17 cellular contexts compared by ENCODE assay signal in genomic region chr10:132294196-132294520, GRCh38. TPM values are rescaled to one million over a fixed set of nuclear protein-coding genes. Genes with fewer than 3 reads are reported as not detected.
DNase-seq lines count a peak whose midpoint lies in the region; ATAC-seq and TF ChIP-seq lines count a peak whose summit lies in the region.
"Had no signal": no experiment of that assay in that cellular context is flagged by ENCODE, and none has a peak within 500 bp of the region (broad histone marks: within the 10 kb centered on the region; RNA-seq: fewer than 3 reads in every experiment).

No MANE protein-coding gene starts in this region.

- H3K27ac ChIP-seq in BLaER1 treated with 17β-estradiol and CSF1 and Interleukin-3, amounts not matched to agents 10 nM and 100 nM = no peak overlapping the region
- H3K27ac ChIP-seq in GM23338 (ENCODE audit: low read depth) = no peak overlapping the region
- H3K27ac ChIP-seq: HL-60, KMS-11 had no signal

- TF ChIP-seq CTCF in GM23338 (conservative IDR thresholded peaks at IDR 0.05; ENCODE audit: low read depth in 2 of 2) = no peak

- H3K27me3 Mint-ChIP-seq in GM23338 (ENCODE audit: insufficient read depth, low read depth, poor library complexity) = peaks cover 20% of the 10 kb centered on the region

- no peak for DNase-seq in GM23338 (ENCODE audit: low spot score)
- peak; percentile 46 for DNase-seq in islet precursor cell
- DNase-seq in posterior vena cava (ENCODE audit: low spot score) = peak; percentile 50
- DNase-seq in inferior parietal cortex (ENCODE audit: extremely low spot score) = no peak
- DNase-seq: ACHN, COR-L47, DMS 273 treated with DMSO at 0.1 percent for 48 hours, GDM1, MV-4-11, NCI-H1694 treated with DMSO at 0.1 percent for 48 hours, NCI-H774 had no signal

- H3K27ac Mint-ChIP-seq in GM23338 = no peak overlapping the region

- no peaks in the 10 kb centered on the region; the same call in 2 of the 3 replicates for H3K9me3 Mint-ChIP-seq in GM23338

- H4K20me1 ChIP-seq in BLaER1 treated with 17β-estradiol and CSF1 and Interleukin-3, amounts not matched to agents 10 nM and 100 nM = peaks cover 0 to 81% (median 28%) of the 10 kb centered on the region in 11 experiments; a peak in 18 of 22 replicates
- no peaks in the 10 kb centered on the region for H4K20me1 ChIP-seq in GM23338 (replicated peaks; ENCODE audit: insufficient read depth)

- H3K4me3 Mint-ChIP-seq in GM23338 = no peak overlapping the region; the same call in 2 of the 3 replicates

- H3K9me3 ChIP-seq in BLaER1 treated with 17β-estradiol and CSF1 and Interleukin-3, amounts not matched to agents 10 nM and 100 nM (replicated peaks in 1 of 11) = peaks cover 0 to 9% (median 4%) of the 10 kb centered on the region in 11 experiments; a peak in 9 of 22 replicates
- H3K9me3 ChIP-seq: SK-N-SH had no signal

- H3K36me3 ChIP-seq in BLaER1 treated with 17β-estradiol and CSF1 and Interleukin-3, amounts not matched to agents 10 nM and 100 nM = no peaks in the 10 kb centered on the region
- no peaks in the 10 kb centered on the region for H3K36me3 ChIP-seq in GM23338 (ENCODE audit: insufficient read depth)

- no peaks in the 10 kb centered on the region; the same call in 2 of the 3 replicates for H3K36me3 Mint-ChIP-seq in GM23338 (ENCODE audit: low read depth)

- H3K4me3 ChIP-seq in BLaER1 treated with 17β-estradiol and CSF1 and Interleukin-3, amounts not matched to agents 10 nM and 100 nM = no peak overlapping the region
- no peak overlapping the region for H3K4me3 ChIP-seq in GM23338

- intact Hi-C loops in posterior vena cava (cut with DNase I) = no loop called here

- peaks cover 0 to 46% (median 0%) of the 10 kb centered on the region in 11 experiments; a peak in 7 of 22 replicates for H3K27me3 ChIP-seq in BLaER1 treated with 17β-estradiol and CSF1 and Interleukin-3, amounts not matched to agents 10 nM and 100 nM
- no peaks in the 10 kb centered on the region for H3K27me3 ChIP-seq in GM23338 (ENCODE audit: insufficient read depth)

- peak overlapping the region in 6 of 11 experiments; percentile 86 to 97 (median 94); a peak in 12 of 22 replicates for H3K4me2 ChIP-seq in BLaER1 treated with 17β-estradiol and CSF1 and Interleukin-3, amounts not matched to agents 10 nM and 100 nM
- no peak overlapping the region for H3K4me2 ChIP-seq in GM23338
- H3K4me2 ChIP-seq: KMS-11, SK-N-SH had no signal

- no peaks in the 10 kb centered on the region for H3K79me2 ChIP-seq in GM23338 (replicated peaks; ENCODE audit: insufficient read depth)

- no peak overlapping the region for H3K9ac ChIP-seq in BLaER1 treated with 17β-estradiol and CSF1 and Interleukin-3, amounts not matched to agents 10 nM and 100 nM
- H3K9ac ChIP-seq: KMS-11, SK-N-SH had no signal

- ATAC-seq in GM23338 = peak; percentile 19
- ATAC-seq in GM21447 (IDR thresholded peaks at IDR 0.05; ENCODE audit: unreplicated experiment) = no peak
- ATAC-seq in GM18870 (IDR thresholded peaks at IDR 0.05; ENCODE audit: unreplicated experiment) = no peak

- peaks cover 18% of the 10 kb centered on the region for H3K4me1 Mint-ChIP-seq in GM23338

- H3K9me2 ChIP-seq in GM23338 (ENCODE audit: insufficient read depth) = no peaks in the 10 kb centered on the region
- H3K9me2 ChIP-seq: SK-N-SH had no signal

- H3K4me1 ChIP-seq in BLaER1 treated with 17β-estradiol and CSF1 and Interleukin-3, amounts not matched to agents 10 nM and 100 nM = peaks cover 23 to 58% (median 52%) of the 10 kb centered on the region in 10 experiments
- no peaks in the 10 kb centered on the region for H3K4me1 ChIP-seq in GM23338 (ENCODE audit: insufficient read depth)

- no peak overlapping the region for H2AFZ ChIP-seq in GM23338

- H3F3A ChIP-seq in GM23338 (replicated peaks; ENCODE audit: low read depth) = no peaks in the 10 kb centered on the region

TF ChIP-seq in GM23338, 12 proteins besides CTCF, POLR2A, EP300 and RAD21 (continues in another document):
- no peak for TF ChIP-seq ETS1 (IDR thresholded peaks at IDR 0.05)
- TF ChIP-seq ZNF114 (CRISPR knock-in tag; IDR thresholded peaks at IDR 0.05) = no peak
- no peak for TF ChIP-seq POLR2AphosphoS5 (IDR thresholded peaks at IDR 0.05; ENCODE audit: low read depth)
- no peak for TF ChIP-seq EZH2phosphoT487 (IDR thresholded peaks at IDR 0.05; ENCODE audit: unreplicated experiment)
- no peak for TF ChIP-seq ZNF462 (CRISPR knock-in tag; IDR thresholded peaks at IDR 0.05)
- no peak for TF ChIP-seq NANOG (IDR thresholded peaks at IDR 0.05; ENCODE audit: borderline replicate concordance)
- TF ChIP-seq JUNB (IDR thresholded peaks at IDR 0.05; ENCODE audit: unreplicated experiment) = no peak
- no peak for TF ChIP-seq STAT1 (IDR thresholded peaks at IDR 0.05; ENCODE audit: unreplicated experiment)

RNA-seq across cellular contexts. Expression of gene STK32C, which starts 13.6 kb away (rescaled TPM):
- total RNA-seq in GM23338 (2014; rRNA removed; shearing (Covaris generic)) = 8.0 and 10.2 TPM in 2 replicates
- polyA plus RNA-seq in GM23338 (2016; fragmentation: Nextera tagmentation; extraction: Ambion mirVana) = 20.5 and 24.1 TPM in 2 replicates
- total RNA-seq in posterior vena cava = 1 to 10 TPM; 6.3 to 9.7 TPM

RNA-seq across cellular contexts. Expression of gene LRRC27, which starts 37.8 kb away (rescaled TPM):
- total RNA-seq in GM23338 (2014; rRNA removed; shearing (Covaris generic)) = 3.1 and 3.5 TPM in 2 replicates
- 2.2 and 2.9 TPM in 2 replicates for polyA plus RNA-seq in GM23338 (2016; fragmentation: Nextera tagmentation; extraction: Ambion mirVana)
- total RNA-seq in posterior vena cava = 1 to 10 TPM; 4.7 to 6.5 TPM

Comparison
In these comparisons a context has a peak if more than half of its experiments do, and no peak if none do; other contexts are left out.
1. DNase-seq: peak in islet precursor cell (single experiment) and posterior vena cava (single experiment); none in GM23338 (single experiment) and inferior parietal cortex (single experiment).